ENCODE assay signal across 8 cellular contexts in the genomic region with DNA sequence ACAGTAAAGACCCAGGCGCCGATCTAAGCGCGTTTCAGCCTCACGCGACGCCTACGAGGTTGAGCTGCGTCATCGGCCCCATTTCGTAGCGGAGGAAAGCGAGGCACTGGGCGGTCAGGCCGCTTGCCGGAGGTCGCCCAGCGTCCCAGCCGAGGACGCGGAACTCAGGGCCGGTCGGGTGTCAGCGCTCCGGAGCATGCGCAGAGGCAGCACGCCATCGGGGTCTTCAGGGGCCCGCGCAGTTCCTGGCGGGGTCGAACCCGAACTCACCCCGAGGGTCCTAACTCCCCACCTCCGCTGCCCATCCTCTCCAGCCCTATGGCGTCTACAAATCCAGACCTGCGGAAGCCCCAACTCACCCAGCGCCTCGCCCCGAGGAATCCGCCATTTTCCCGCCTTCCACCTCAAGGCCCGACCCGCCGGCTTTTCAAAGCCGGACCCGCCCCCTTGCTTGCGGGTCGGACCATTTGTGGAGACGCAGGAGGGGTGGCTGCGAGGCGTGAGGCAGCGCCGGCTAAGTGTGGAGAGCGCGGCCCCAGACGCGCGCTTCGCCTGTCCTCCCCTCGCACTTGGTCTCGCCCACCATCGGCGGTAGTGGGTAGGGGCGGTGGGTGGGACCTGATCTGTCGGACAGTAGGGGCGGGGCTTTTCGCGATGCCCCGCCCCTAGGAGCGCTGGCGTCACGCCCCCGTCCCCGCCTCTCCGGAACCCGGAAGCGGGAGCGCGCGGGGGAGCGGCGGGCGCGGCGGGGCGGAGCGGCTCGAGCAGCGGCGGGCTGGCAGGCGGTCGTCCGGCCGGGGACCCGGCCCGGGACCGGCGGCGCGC. TPM values are rescaled to one million over a fixed set of nuclear protein-coding genes. Genes with fewer than 3 reads are reported as not detected.
DNase-seq lines count a peak whose midpoint lies in the region; ATAC-seq and TF ChIP-seq lines count a peak whose summit lies in the region.

HAUS8 (minus strand) TSS at position 418 of the 825 bp plus-strand sequence; CDS start at position 388, 30 bp downstream.
A gene with protein sequence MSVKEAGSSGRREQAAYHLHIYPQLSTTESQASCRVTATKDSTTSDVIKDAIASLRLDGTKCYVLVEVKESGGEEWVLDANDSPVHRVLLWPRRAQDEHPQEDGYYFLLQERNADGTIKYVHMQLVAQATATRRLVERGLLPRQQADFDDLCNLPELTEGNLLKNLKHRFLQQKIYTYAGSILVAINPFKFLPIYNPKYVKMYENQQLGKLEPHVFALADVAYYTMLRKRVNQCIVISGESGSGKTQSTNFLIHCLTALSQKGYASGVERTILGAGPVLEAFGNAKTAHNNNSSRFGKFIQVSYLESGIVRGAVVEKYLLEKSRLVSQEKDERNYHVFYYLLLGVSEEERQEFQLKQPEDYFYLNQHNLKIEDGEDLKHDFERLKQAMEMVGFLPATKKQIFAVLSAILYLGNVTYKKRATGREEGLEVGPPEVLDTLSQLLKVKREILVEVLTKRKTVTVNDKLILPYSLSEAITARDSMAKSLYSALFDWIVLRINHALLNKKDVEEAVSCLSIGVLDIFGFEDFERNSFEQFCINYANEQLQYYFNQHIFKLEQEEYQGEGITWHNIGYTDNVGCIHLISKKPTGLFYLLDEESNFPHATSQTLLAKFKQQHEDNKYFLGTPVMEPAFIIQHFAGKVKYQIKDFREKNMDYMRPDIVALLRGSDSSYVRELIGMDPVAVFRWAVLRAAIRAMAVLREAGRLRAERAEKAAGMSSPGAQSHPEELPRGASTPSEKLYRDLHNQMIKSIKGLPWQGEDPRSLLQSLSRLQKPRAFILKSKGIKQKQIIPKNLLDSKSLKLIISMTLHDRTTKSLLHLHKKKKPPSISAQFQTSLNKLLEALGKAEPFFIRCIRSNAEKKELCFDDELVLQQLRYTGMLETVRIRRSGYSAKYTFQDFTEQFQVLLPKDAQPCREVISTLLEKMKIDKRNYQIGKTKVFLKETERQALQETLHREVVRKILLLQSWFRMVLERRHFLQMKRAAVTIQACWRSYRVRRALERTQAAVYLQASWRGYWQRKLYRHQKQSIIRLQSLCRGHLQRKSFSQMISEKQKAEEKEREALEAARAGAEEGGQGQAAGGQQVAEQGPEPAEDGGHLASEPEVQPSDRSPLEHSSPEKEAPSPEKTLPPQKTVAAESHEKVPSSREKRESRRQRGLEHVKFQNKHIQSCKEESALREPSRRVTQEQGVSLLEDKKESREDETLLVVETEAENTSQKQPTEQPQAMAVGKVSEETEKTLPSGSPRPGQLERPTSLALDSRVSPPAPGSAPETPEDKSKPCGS (N-terminal part only) (plus strand): TSS at position 743 of the 825 bp plus-strand sequence. CDS start 25,941 bp downstream, outside the sequence.

- no peaks in the 10 kb centered on the region for H3K9me3 ChIP-seq in DND-41 (ENCODE audit: insufficient read depth, low read length, severe bottlenecking)
- H3K9me3 ChIP-seq in GM23248 (ENCODE audit: low read depth) = no peaks in the 10 kb centered on the region
- H3K9me3 ChIP-seq in esophagus muscularis mucosa = no peaks in the 10 kb centered on the region
- no peaks in the 10 kb centered on the region for H3K9me3 ChIP-seq in muscle layer of duodenum (ENCODE audit: control insufficient read depth in 1 of 2, low read length in 2 of 2)

- WGBS in GM23248 (ENCODE audit: low coverage in 1 of 2, low lambda C conversion rate in 2 of 2, missing lambda C conversion rate in 2 of 2), 2 experiments = 0 to 1% methylated on average over 78 to 86 of the region's 101 CpGs
- 0% methylated on average over 40 of the region's 101 CpGs for WGBS in esophagus muscularis mucosa

- H3K4me1 ChIP-seq in DND-41 (ENCODE audit: insufficient read depth, low read length) = peaks cover 48% of the 10 kb centered on the region
- peaks cover 26% of the 10 kb centered on the region for H3K4me1 ChIP-seq in GM23248 (ENCODE audit: insufficient read depth)
- peaks cover 42 to 63% (median 55%) of the 10 kb centered on the region in 4 donors for H3K4me1 ChIP-seq in esophagus muscularis mucosa
- peaks cover 10 to 36% of the 10 kb centered on the region in 2 donors for H3K4me1 ChIP-seq in muscle layer of duodenum (ENCODE audit: control insufficient read depth in 1 of 2, insufficient read depth in 2 of 2, low read length in 2 of 2)

- H3K4me3 ChIP-seq in DND-41 (ENCODE audit: low read depth in 1 of 2, low read length in 2 of 2) (peak within 1 kb of the TSS; percentile 48 to 91), GM23248 (peak within 1 kb of the TSS; percentile 91), esophagus muscularis mucosa (peak within 1 kb of the TSS; percentile 59 to 82 (median 72)), muscle layer of duodenum (ENCODE audit: low read depth in 1 of 2, low read length in 2 of 2) (peak within 1 kb of the TSS; percentile 92 to 94)

- H3K36me3 ChIP-seq in DND-41 (ENCODE audit: insufficient read depth, low read length) (peaks cover 36% of the 10 kb centered on the region), GM23248 (ENCODE audit: low read depth) (no peaks in the 10 kb centered on the region), esophagus muscularis mucosa (peaks cover 0 to 19% (median 8%) of the 10 kb centered on the region in 4 donors), muscle layer of duodenum (ENCODE audit: control insufficient read depth in 1 of 2, insufficient read depth in 2 of 2, low read length in 2 of 2) (peaks cover 0 to 7% of the 10 kb centered on the region in 2 donors)

- no peak for TF ChIP-seq POLR2A in esophagus muscularis mucosa (IDR thresholded peaks at IDR 0.05; ENCODE audit: low read depth)

- H3K4me1 Mint-ChIP-seq in activated T-cell treated with anti-CD3 and anti-CD28 coated beads, Interleukin-2, amount 50 U/mL, for 72 hours (ENCODE audit: low read depth) = peaks cover 72% of the 10 kb centered on the region

- H3K4me3 Mint-ChIP-seq in activated T-cell treated with anti-CD3 and anti-CD28 coated beads, Interleukin-2, amount 50 U/mL, for 72 hours = peak within 1 kb of the TSS; percentile 99 to 100

- intact Hi-C loops in esophagus muscularis mucosa (cut with DNase I) = loop anchor here (5.0 to 10.0 kb wide), 2 partner anchors 62 to 140 kb away; partner anchors contain the start of gene USE1

- H2AFZ ChIP-seq in DND-41 (ENCODE audit: low read depth, low read length) (peak within 1 kb of the TSS; percentile 83), GM23248 (peak within 1 kb of the TSS; percentile 90)

- peak; percentile 100 for DNase-seq in DND-41
- DNase-seq in GM23248 = peak; percentile 99
- DNase-seq in Kasumi-1 (lab: John Stamatoyannopoulos, UW) = peak; percentile 95
- peak; percentile 99 for DNase-seq in RKO (ENCODE audit: low spot score)
- peak; percentile 100 for DNase-seq in activated T-cell treated with anti-CD3 and anti-CD28 coated beads, Interleukin-2, amount 50 U/mL, for 72 hours
- DNase-seq in esophagus muscularis mucosa (ENCODE audit: extremely low spot score) = peak; percentile 99
- peak; percentile 98 for DNase-seq in stimulated activated CD8-positive, alpha-beta memory T cell treated with anti-CD3 and anti-CD28 coated beads, Interleukin-7, amount 100 ng/mL, for 24 hours (ENCODE audit: low read depth)

- no peaks in the 10 kb centered on the region for H3K9me3 Mint-ChIP-seq in activated T-cell treated with anti-CD3 and anti-CD28 coated beads, Interleukin-2, amount 50 U/mL, for 72 hours

- H3F3A ChIP-seq in GM23248 (ENCODE audit: insufficient read depth) = peaks cover 27% of the 10 kb centered on the region

- TF ChIP-seq CTCF in DND-41 (IDR thresholded peaks at IDR 0.05; ENCODE audit: borderline replicate concordance, extremely low read depth, low read length, poor library complexity, severe bottlenecking) (no peak), esophagus muscularis mucosa (IDR thresholded peaks at IDR 0.05) (no peak)

- H4K20me1 ChIP-seq in DND-41 (ENCODE audit: insufficient read depth, low read length) = peaks cover 72% of the 10 kb centered on the region
- H4K20me1 ChIP-seq in GM23248 (ENCODE audit: insufficient read depth) = no peaks in the 10 kb centered on the region

- TF ChIP-seq EP300 in esophagus muscularis mucosa (IDR thresholded peaks at IDR 0.05) = no peak

- H3K4me2 ChIP-seq in DND-41 (ENCODE audit: insufficient read depth, low read length) (peak within 1 kb of the TSS; percentile 94), GM23248 (ENCODE audit: unreplicated experiment) (peak within 1 kb of the TSS; percentile 87)

- H3K27me3 ChIP-seq in DND-41 (ENCODE audit: insufficient read depth, low read length, poor library complexity) (no peaks in the 10 kb centered on the region), GM23248 (replicated peaks; ENCODE audit: insufficient read depth) (no peaks in the 10 kb centered on the region), esophagus muscularis mucosa (no peaks in the 10 kb centered on the region), muscle layer of duodenum (ENCODE audit: low read depth, low read length) (no peaks in the 10 kb centered on the region)

- H3K9me2 ChIP-seq in GM23248 (ENCODE audit: insufficient read depth) = no peaks in the 10 kb centered on the region

- H3K79me2 ChIP-seq in DND-41 (ENCODE audit: insufficient read depth, low read length) (peaks cover 96% of the 10 kb centered on the region), GM23248 (ENCODE audit: insufficient read depth) (peaks cover 63% of the 10 kb centered on the region)

- H3K27ac ChIP-seq in DND-41 (ENCODE audit: low read length) (peak within 1 kb of the TSS; percentile 93), GM23248 (peak within 1 kb of the TSS; percentile 86), esophagus muscularis mucosa (replicated peaks in 1 of 4) (peak within 1 kb of the TSS; percentile 84 to 91 (median 90)), muscle layer of duodenum (ENCODE audit: low read length) (peak within 1 kb of the TSS; percentile 88)

- H3K27me3 Mint-ChIP-seq in activated T-cell treated with anti-CD3 and anti-CD28 coated beads, Interleukin-2, amount 50 U/mL, for 72 hours (ENCODE audit: low read depth) = no peaks in the 10 kb centered on the region

- H3K36me3 Mint-ChIP-seq in activated T-cell treated with anti-CD3 and anti-CD28 coated beads, Interleukin-2, amount 50 U/mL, for 72 hours (ENCODE audit: insufficient read depth in 2 of 2) = peaks cover 9 to 17% of the 10 kb centered on the region in 2 donors

- H3K27ac Mint-ChIP-seq in activated T-cell treated with anti-CD3 and anti-CD28 coated beads, Interleukin-2, amount 50 U/mL, for 72 hours = peak within 1 kb of the TSS; percentile 97

- ATAC-seq in DND-41 (ENCODE audit: insufficient read depth, low read depth) = peak; percentile 91
- peak; percentile 83 to 84 for ATAC-seq in activated T-cell treated with anti-CD3 and anti-CD28 coated beads, Interleukin-2, amount 50 U/mL, for 72 hours (replicated peaks in 1 of 2)

- in situ Hi-C loops in GM23248 (cut with MboI) = loop anchor here (10.0 kb wide), 1 partner anchor 200 kb away; no protein-coding TSS in a partner anchor

- H3K9ac ChIP-seq in DND-41 (ENCODE audit: low read depth, low read length) (peak within 1 kb of the TSS; percentile 83), GM23248 (peak within 1 kb of the TSS; percentile 96)

RNA-seq across cellular contexts. Expression of gene HAUS8, which starts in this region (rescaled TPM):
- 1.0 and 3.4 TPM in 2 replicates for total RNA-seq in GM23248 (2014; rRNA removed; shearing (Covaris generic))
- 8.2 and 10.6 TPM in 2 replicates for polyA plus RNA-seq in GM23248 (2016; fragmentation: Nextera tagmentation; extraction: Ambion mirVana)
- 10 to 100 TPM; 37.3 to 45.6 TPM for total RNA-seq in activated T-cell treated with anti-CD3 and anti-CD28 coated beads, Interleukin-2, amount 50 U/mL, for 72 hours
- total RNA-seq in esophagus muscularis mucosa = 1 to 10 TPM; 3.3 to 6.6 (median 4.6) TPM

RNA-seq across cellular contexts. Expression of the second gene that starts in this region (rescaled TPM):
- total RNA-seq in GM23248 (2014; rRNA removed; shearing (Covaris generic)) = 49.1 and 71.8 TPM in 2 replicates
- 18.6 and 20.1 TPM in 2 replicates for polyA plus RNA-seq in GM23248 (2016; fragmentation: Nextera tagmentation; extraction: Ambion mirVana)
- total RNA-seq in activated T-cell treated with anti-CD3 and anti-CD28 coated beads, Interleukin-2, amount 50 U/mL, for 72 hours = 100 to 1,000 TPM; 106 to 135 TPM
- total RNA-seq in esophagus muscularis mucosa = 10 to 100 TPM; 52.6 to 73.3 (median 57.7) TPM

Comparison
In these comparisons a context has a peak if more than half of its experiments do, and no peak if none do; other contexts are left out.
1. Peak in every context shown above with its lines: DNase-seq, ATAC-seq, H3K4me3 ChIP-seq and H3K27ac ChIP-seq.